Comparison of ENCODE assay signal across 23 cellular contexts in genomic region chr2:133166024-133166423, GRCh38.
DNase-seq lines count a peak whose midpoint lies in the region; ATAC-seq, FAIRE-seq and TF ChIP-seq lines count a peak whose summit lies in the region.
"Had no signal": no experiment of that assay in that cellular context is flagged by ENCODE, and none has a peak within 500 bp of the region (broad histone marks: within the 10 kb centered on the region; RNA-seq: fewer than 3 reads in every experiment).

No MANE protein-coding gene starts in this region.

- no peak for FAIRE-seq in HTR-8/SVneo (lab: Jason Lieb, UNC)
- FAIRE-seq: D721Med, GM12878 had no signal

- H3K27ac ChIP-seq in IMR-90 (ENCODE audit: insufficient read depth, low read length) (peak overlapping the region; percentile 57; the same call in 1 of the 2 replicates), fibroblast of lung (ENCODE audit: insufficient read depth, low read length) (no peak overlapping the region), osteoblast (ENCODE audit: low read depth, low read length) (no peak overlapping the region), testis (no peak overlapping the region)
- H3K27ac ChIP-seq: PC-9, SJCRH30 had no signal

- intact Hi-C loops in IMR-90 (cut with micrococcal nuclease) = loop anchor here (10.0 kb wide), 1 partner anchor 901 kb away; no protein-coding TSS in a partner anchor
- intact Hi-C loops in testis (cut with DNase I; ENCODE audit: low total_unique reads) = no loop called here

- peak overlapping the region; percentile 10; the same call in 1 of the 2 replicates for H3K4me2 ChIP-seq in IMR-90 (ENCODE audit: low read depth, low read length)
- no peak overlapping the region for H3K4me2 ChIP-seq in fibroblast of lung (ENCODE audit: extremely low read depth, insufficient read depth, low read length)
- H3K4me2 ChIP-seq in osteoblast (ENCODE audit: insufficient read depth, low read length) = peak overlapping the region; percentile 29
- H3K4me2 ChIP-seq: PC-9 had no signal

- H3K79me2 ChIP-seq in fibroblast of lung (ENCODE audit: control insufficient read depth, insufficient read depth, low read length) (no peaks in the 10 kb centered on the region), osteoblast (ENCODE audit: insufficient read depth, low read length) (no peaks in the 10 kb centered on the region)

- no peak overlapping the region for H2AK9ac ChIP-seq in IMR-90 (replicated peaks; ENCODE audit: low read depth, low read length, poor library complexity)

- peak; percentile 78 for ATAC-seq in IMR-90 (ENCODE audit: low read depth)
- ATAC-seq: GM12878, Right ventricle myocardium inferior had no signal

- H4K20me1 ChIP-seq in IMR-90 (ENCODE audit: insufficient read depth, low read length) = peaks cover 9% of the 10 kb centered on the region; the same call in 1 of the 2 replicates
- no peaks in the 10 kb centered on the region for H4K20me1 ChIP-seq in fibroblast of lung (ENCODE audit: control insufficient read depth, extremely low read depth, insufficient read depth, low read length)
- H4K20me1 ChIP-seq in osteoblast (ENCODE audit: insufficient read depth, low read length) = no peaks in the 10 kb centered on the region

- CTCF ChIA-PET in IMR-90 (lab: Yijun Ruan, JAX) = interaction anchor here (0.9 kb wide), 1 partner anchor 611 kb away, joined by 3 read pairs; no protein-coding TSS in a partner anchor

- H2BK15ac ChIP-seq in IMR-90 (ENCODE audit: low read depth, low read length) = peak overlapping the region; percentile 87; the same call in 2 of the 3 replicates

- peak overlapping the region; percentile 61; the same call in 1 of the 2 replicates for H4K5ac ChIP-seq in IMR-90 (ENCODE audit: low read depth, low read length)

- dilution Hi-C loops in IMR-90 (cut with HindIII; ENCODE audit: low sequenced_read_pairs, unreplicated experiment) = no loop called here

- peak overlapping the region; percentile 43; the same call in 1 of the 2 replicates for H4K91ac ChIP-seq in IMR-90 (ENCODE audit: insufficient read depth, low read depth, low read length)

- peaks cover 19% of the 10 kb centered on the region for H3K9me1 ChIP-seq in IMR-90 (ENCODE audit: insufficient read depth, low read length)

- no peaks in the 10 kb centered on the region for H3K27me3 ChIP-seq in IMR-90 (ENCODE audit: control insufficient read depth, insufficient read depth, low read length)
- H3K27me3 ChIP-seq in fibroblast of lung (ENCODE audit: control insufficient read depth, insufficient read depth, low read length) = no peaks in the 10 kb centered on the region
- H3K27me3 ChIP-seq in osteoblast (ENCODE audit: insufficient read depth, low read length) = no peaks in the 10 kb centered on the region
- no peaks in the 10 kb centered on the region for H3K27me3 ChIP-seq in testis

- H3K4me1 ChIP-seq in IMR-90 (ENCODE audit: control insufficient read depth, insufficient read depth, low read length) (peaks cover 14% of the 10 kb centered on the region), fibroblast of lung (ENCODE audit: control insufficient read depth, extremely low read depth, insufficient read depth, low read length) (no peaks in the 10 kb centered on the region), osteoblast (ENCODE audit: insufficient read depth, low read length) (peaks cover 19% of the 10 kb centered on the region), testis (no peaks in the 10 kb centered on the region)
- H3K4me1 ChIP-seq: SJCRH30 had no signal

- H2BK120ac ChIP-seq in IMR-90 (ENCODE audit: low read depth, low read length) = peak overlapping the region; percentile 71

- TF ChIP-seq POLR2A in IMR-90 (IDR thresholded peaks at IDR 0.05; ENCODE audit: low read depth, low read length) (no peak), testis (IDR thresholded peaks at IDR 0.05) (no peak)

- H3K18ac ChIP-seq in IMR-90 (ENCODE audit: low read depth, low read length) = no peak overlapping the region

- no peak overlapping the region for H3K56ac ChIP-seq in IMR-90 (ENCODE audit: extremely low read depth, insufficient read depth, low read length)

- H3K4ac ChIP-seq in IMR-90 (ENCODE audit: low read depth, low read length) = peak overlapping the region; percentile 80

- TF ChIP-seq CTCF in IMR-90 (conservative IDR thresholded peaks at IDR 0.05; ENCODE audit: low read depth, low read length) (no peak), fibroblast of lung (conservative IDR thresholded peaks at IDR 0.05 in 1 of 2, IDR thresholded peaks at IDR 0.05 in 1 of 2; ENCODE audit: low read depth in 1 of 2, low read length in 2 of 2) (no peak), osteoblast (IDR thresholded peaks at IDR 0.05; ENCODE audit: extremely low read depth, low read depth, low read length) (no peak), testis (IDR thresholded peaks at IDR 0.05) (no peak)

- WGBS in IMR-90 (ENCODE audit: extremely low coverage in 2 of 2, insufficient read length in 1 of 2), 2 experiments = 80% methylated on average over 1 of the region's 2 CpGs; no CpG with 5 or more reads in 1 of the 2 experiments
- 79 to 82% methylated on average over 2 of the region's 2 CpGs for WGBS in testis, 2 donors

- peak overlapping the region; percentile 88 for H2BK20ac ChIP-seq in IMR-90 (ENCODE audit: low read depth, low read length)

- H3K79me1 ChIP-seq in IMR-90 (ENCODE audit: low read depth in 1 of 2, low read length in 2 of 2) = peaks cover 46 to 78% of the 10 kb centered on the region in 2 experiments

- in situ Hi-C loops in IMR-90 (cut with MboI; ENCODE audit: low sequenced_read_pairs) = loop anchor here (5.0 kb wide), 1 partner anchor 514 kb away; no protein-coding TSS in a partner anchor

- peak overlapping the region; percentile 82 for H2BK5ac ChIP-seq in IMR-90 (ENCODE audit: low read depth, low read length, poor library complexity, severe bottlenecking)

- BruUV-seq in IMR-90 (replicated peaks; lab: Mats Ljungman, UMichigan) = no TSS peak

- H2AK5ac ChIP-seq in IMR-90 (ENCODE audit: low read depth, low read length) = peak overlapping the region; percentile 61; the same call in 1 of the 2 replicates

- no peaks in the 10 kb centered on the region for H3K36me3 ChIP-seq in IMR-90 (ENCODE audit: control insufficient read depth, insufficient read depth, low read length)
- no peaks in the 10 kb centered on the region for H3K36me3 ChIP-seq in fibroblast of lung (ENCODE audit: control insufficient read depth, insufficient read depth, low read length)
- H3K36me3 ChIP-seq in osteoblast (ENCODE audit: insufficient read depth, low read length) = no peaks in the 10 kb centered on the region
- no peaks in the 10 kb centered on the region for H3K36me3 ChIP-seq in testis (ENCODE audit: low read depth, missing control alignments)
- H3K36me3 ChIP-seq: SJCRH30 had no signal

- no peak overlapping the region for H2AFZ ChIP-seq in IMR-90 (replicated peaks; ENCODE audit: low read length, poor library complexity)
- no peak overlapping the region for H2AFZ ChIP-seq in fibroblast of lung (ENCODE audit: low read length)
- H2AFZ ChIP-seq in osteoblast (ENCODE audit: low read length) = no peak overlapping the region
- H2AFZ ChIP-seq: PC-9 had no signal

- H3K4me3 ChIP-seq in IMR-90 (ENCODE audit: insufficient read depth, low read depth, low read length) = no peak overlapping the region
- H3K4me3 ChIP-seq in fibroblast of lung (replicated peaks in 1 of 4; ENCODE audit: control extremely low read depth in 1 of 4, insufficient read depth in 1 of 4, low read depth in 3 of 4, low read length in 4 of 4) = no peak overlapping the region
- no peak overlapping the region for H3K4me3 ChIP-seq in osteoblast (ENCODE audit: insufficient read depth, low read length)
- no peak overlapping the region for H3K4me3 ChIP-seq in testis
- H3K4me3 ChIP-seq: GM12878, PC-9, SJCRH30 had no signal

- H3K14ac ChIP-seq in IMR-90 (replicated peaks; ENCODE audit: low read depth, low read length) = peak overlapping the region; percentile 76

- no peak for TF ChIP-seq RAD21 in IMR-90 (IDR thresholded peaks at IDR 0.05; ENCODE audit: low read length)

- H3K9ac ChIP-seq in IMR-90 (ENCODE audit: low read depth, low read length) = no peak overlapping the region
- no peak overlapping the region for H3K9ac ChIP-seq in fibroblast of lung (ENCODE audit: insufficient read depth, low read length)

- H3K9me3 ChIP-seq in IMR-90 (ENCODE audit: control insufficient read depth, insufficient read depth, low read length) (no peaks in the 10 kb centered on the region), fibroblast of lung (ENCODE audit: control insufficient read depth, insufficient read depth, low read depth, low read length) (no peaks in the 10 kb centered on the region), osteoblast (ENCODE audit: low read depth, low read length) (no peaks in the 10 kb centered on the region), testis (no peaks in the 10 kb centered on the region)
- H3K9me3 ChIP-seq: SJCRH30 had no signal

- DNase-seq in EH (ENCODE audit: low read depth) = peak; percentile 63
- DNase-seq in IMR-90 = peak; percentile 69
- DNase-seq in fibroblast of lung (ENCODE audit: low read depth in 2 of 2) = peak; percentile 18 to 54
- peak; percentile 21 for DNase-seq in osteoblast (ENCODE audit: insufficient read length, low spot score, missing footprints)
- no peak for DNase-seq in testis
- no peak for DNase-seq in NCI-H446 (lab: John Stamatoyannopoulos, UW)
- DNase-seq in HTR-8/SVneo (ENCODE audit: insufficient read length, low spot score) = no peak
- DNase-seq: CD4-positive, CD25-positive, alpha-beta regulatory T cell; GDM1; KBM-7; MV-4-11; NCI-H1105 treated with DMSO at 0.1 percent for 48 hours; NCI-H146; NCI-H1930; NCI-H2107; NCI-H524 treated with DMSO at 0.1 percent for 48 hours; NCI-H774; NK-92 treated with Interleukin-12 subunit alpha and Interleukin-12 subunit beta, amount 100 ng/mL, for 24 hours; PC-9; SJCRH30 had no signal

- peak overlapping the region; percentile 52 to 57; a peak in 1 of 4 replicates for H4K8ac ChIP-seq in IMR-90 (ENCODE audit: low read depth in 2 of 2, low read length in 2 of 2)

- POLR2A ChIA-PET in IMR-90 (lab: Charles Lee; ENCODE audit: unreplicated experiment) = no interaction called here

- 0 out of 2 replicates have a peak overlapping the region, but pooled peaks have one; percentile 69 for H3K23ac ChIP-seq in IMR-90 (ENCODE audit: low read depth, low read length)

TF ChIP-seq in IMR-90, 13 proteins besides CTCF, POLR2A, EP300 and RAD21 (continues in another document):
- TF ChIP-seq CEBPB (IDR thresholded peaks at IDR 0.05; ENCODE audit: low read depth, low read length) (no peak), RCOR1 (IDR thresholded peaks at IDR 0.05; ENCODE audit: insufficient replicate concordance, low read length) (no peak), SMC3 (IDR thresholded peaks at IDR 0.05; ENCODE audit: low read depth, low read length) (no peak), NFE2L2 (IDR thresholded peaks at IDR 0.05; ENCODE audit: low read depth, low read length) (no peak), RFX5 (IDR thresholded peaks at IDR 0.05; ENCODE audit: low read depth, low read length) (no peak), FOS (IDR thresholded peaks at IDR 0.05; ENCODE audit: low read depth, low read length) (no peak)

Comparison
In these comparisons a context has a peak if more than half of its experiments do, and no peak if none do; other contexts are left out.
1. DNase-seq: peak in EH (single experiment), IMR-90 (single experiment), fibroblast of lung (2 of 2) and osteoblast (single experiment); none in testis (single experiment), NCI-H446 (0 of 2) and HTR-8/SVneo (single experiment).